8 cellular contexts compared by ENCODE assay signal in genomic region chrX:15301924-15302323, GRCh38.
DNase-seq lines count a peak whose midpoint lies in the region; ATAC-seq and FAIRE-seq lines count a peak whose summit lies in the region.

No MANE protein-coding gene starts in this region.

- ATAC-seq in HG03045 (IDR thresholded peaks at IDR 0.05; ENCODE audit: unreplicated experiment), result no peak

- FAIRE-seq in RCC 7860 (lab: Jason Lieb, UNC), result peak; percentile 57

- peak; percentile 68 for DNase-seq in SIG-M5 treated with dmso at 0.1 percent for 504 hours (lab: John Stamatoyannopoulos, UW; ENCODE audit: unreplicated experiment)
- no peak for DNase-seq in SIG-M5 (lab: John Stamatoyannopoulos, UW)
- DNase-seq in RCC 7860 (ENCODE audit: low spot score), result peak; percentile 33
- peak; percentile 42 for DNase-seq in foreskin melanocyte
- peak; percentile 2 to 25 for DNase-seq in stimulated activated CD8-positive, alpha-beta memory T cell treated with anti-CD3 and anti-CD28 coated beads, Interleukin-15, amount 100 ng/mL, for 48 hours (ENCODE audit: low read depth in 2 of 2)
- DNase-seq in HuH-7 (ENCODE audit: low spot score), result no peak
- no peak for DNase-seq in NCI-H1105 treated with DMSO at 0.1 percent for 48 hours (lab: John Stamatoyannopoulos, UW)

Comparison
In these comparisons a context has a peak if more than half of its experiments do, and no peak if none do; other contexts are left out.
1. DNase-seq: peak in SIG-M5 treated with dmso at 0.1 percent for 504 hours (single experiment), RCC 7860 (single experiment), foreskin melanocyte (single experiment) and stimulated activated CD8-positive, alpha-beta memory T cell treated with anti-CD3 and anti-CD28 coated beads, Interleukin-15, amount 100 ng/mL, for 48 hours (2 of 2); none in SIG-M5 (single experiment), HuH-7 (single experiment) and NCI-H1105 treated with DMSO at 0.1 percent for 48 hours (single experiment).